Comparison of ENCODE assay signal across 18 cellular contexts in genomic region chr12:106333756-106334155, GRCh38.
"Had no signal": no experiment of that assay in that cellular context is flagged by ENCODE, and none has a peak within 500 bp of the region (broad histone marks: within the 10 kb centered on the region; RNA-seq: fewer than 3 reads in every experiment).

No MANE protein-coding gene starts in this region.

- DNase-seq: activated CD4-positive, alpha-beta memory T cell treated with anti-CD3 and anti-CD28 coated beads for 36 hours; activated CD4-positive, alpha-beta T cell treated with anti-CD3 and anti-CD28 coated beads for 1 hour; activated CD8-positive, alpha-beta memory T cell treated with anti-CD3 and anti-CD28 coated beads, Interleukin-2, amount 10 ng/mL, durations not matched to agents 7 days and 5 days; activated effector memory CD4-positive, alpha-beta T cell treated with anti-CD3 and anti-CD28 coated beads, Interleukin-2, amount 50 U/mL, for 16 hours; activated T-cell treated with anti-CD3 and anti-CD28 coated beads, Interleukin-2, amount 50 U/mL, for 1 hour; brain microvascular endothelial cell; effector CD4-positive, alpha-beta T cell; esophagus squamous epithelium; islet precursor cell; midbrain; stimulated activated CD4-positive, alpha-beta T cell treated with anti-CD3 and anti-CD28 coated beads, Interleukin-12 subunit alpha, Interleukin-12 subunit beta, amount 100 ng/mL, for 4 hours; stimulated activated CD4-positive, alpha-beta T cell treated with anti-CD3 and anti-CD28 coated beads, Interleukin-2, amount 100 ng/mL, for 24 hours had no signal

- H3K27me3 Mint-ChIP-seq: activated CD4-positive, alpha-beta memory T cell treated with anti-CD3 and anti-CD28 coated beads for 36 hours; activated CD8-positive, alpha-beta memory T cell treated with anti-CD3 and anti-CD28 coated beads, Interleukin-2, amount 10 ng/mL, durations not matched to agents 7 days and 5 days; central memory CD8-positive, alpha-beta T cell had no signal

- H3K9me3 Mint-ChIP-seq: activated CD4-positive, alpha-beta memory T cell treated with anti-CD3 and anti-CD28 coated beads for 36 hours; activated naive CD4-positive, alpha-beta T cell treated with anti-CD3 and anti-CD28 coated beads, Interleukin-2, amount 50 U/mL, for 72 hours; central memory CD8-positive, alpha-beta T cell; neural progenitor cell; T-helper 2 cell treated with Interferon-gamma antibody and Interleukin-4, amounts not matched to agents 5 μg/mL and 100 μg/mL, for 36 hours had no signal

- H3K9me3 ChIP-seq: esophagus squamous epithelium, thoracic aorta had no signal

- H3K4me3 Mint-ChIP-seq: activated CD4-positive, alpha-beta memory T cell treated with anti-CD3 and anti-CD28 coated beads for 36 hours; activated CD8-positive, alpha-beta memory T cell treated with anti-CD3 and anti-CD28 coated beads, Interleukin-2, amount 10 ng/mL, durations not matched to agents 7 days and 5 days; central memory CD8-positive, alpha-beta T cell; neural progenitor cell; T-helper 2 cell treated with Interferon-gamma antibody and Interleukin-4, amounts not matched to agents 5 μg/mL and 100 μg/mL, for 36 hours had no signal

- ATAC-seq: activated CD8-positive, alpha-beta memory T cell treated with anti-CD3 and anti-CD28 coated beads, Interleukin-2, amount 10 ng/mL, durations not matched to agents 7 days and 5 days; activated naive CD4-positive, alpha-beta T cell treated with anti-CD3 and anti-CD28 coated beads, Interleukin-2, amount 50 U/mL, for 72 hours; left lobe of liver had no signal

- H3K27ac Mint-ChIP-seq: activated CD4-positive, alpha-beta memory T cell treated with anti-CD3 and anti-CD28 coated beads for 36 hours; activated CD8-positive, alpha-beta memory T cell treated with anti-CD3 and anti-CD28 coated beads, Interleukin-2, amount 10 ng/mL, durations not matched to agents 7 days and 5 days; activated naive CD4-positive, alpha-beta T cell treated with anti-CD3 and anti-CD28 coated beads, Interleukin-2, amount 50 U/mL, for 72 hours; neural progenitor cell; T-helper 2 cell treated with Interferon-gamma antibody and Interleukin-4, amounts not matched to agents 5 μg/mL and 100 μg/mL, for 36 hours had no signal

- H3K36me3 Mint-ChIP-seq: activated CD8-positive, alpha-beta memory T cell treated with anti-CD3 and anti-CD28 coated beads, Interleukin-2, amount 10 ng/mL, durations not matched to agents 7 days and 5 days; neural progenitor cell had no signal
